ENCODE assay signal across 30 cellular contexts in the genomic region with DNA sequence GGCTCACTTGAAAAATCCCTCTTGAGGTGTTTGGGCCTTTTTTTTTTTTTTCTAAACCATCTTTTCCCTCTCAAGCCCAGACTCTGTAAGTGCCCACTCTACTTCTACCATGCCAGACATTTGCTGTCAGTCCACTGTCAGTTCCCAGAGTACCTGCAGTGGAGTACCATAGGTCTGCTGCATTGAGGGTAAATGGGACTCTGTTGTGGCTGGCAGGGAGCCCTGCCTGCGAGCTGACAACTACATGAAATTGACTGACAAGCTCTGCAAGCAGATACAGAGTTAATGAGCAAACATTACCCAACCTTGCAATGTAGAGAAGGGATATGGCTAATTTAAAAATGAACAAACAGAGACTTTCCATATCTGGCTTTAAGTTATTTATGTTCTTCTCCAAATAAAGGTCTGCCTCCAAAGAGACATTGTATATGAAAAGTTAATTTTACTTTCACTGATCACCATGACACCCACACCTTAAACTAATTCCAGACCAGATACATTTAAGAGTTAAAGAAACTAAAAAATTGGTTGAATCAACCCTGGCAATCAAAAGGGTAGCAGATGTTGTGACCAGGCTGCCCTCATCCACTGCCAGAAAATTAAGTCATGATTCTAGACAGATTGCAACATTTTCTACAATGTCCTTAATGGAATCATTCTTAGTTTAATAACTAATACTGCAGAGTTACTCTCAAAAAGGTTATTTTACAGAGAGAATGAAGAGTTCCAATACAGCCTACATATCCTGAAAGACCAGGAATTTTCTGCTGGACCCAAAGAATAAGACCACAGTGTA.
A peak's percentile ranks its signal among the peaks of the same experiment; 100 is the strongest.
DNase-seq lines count a peak whose midpoint lies in the region; ATAC-seq and TF ChIP-seq lines count a peak whose summit lies in the region.
"Had no signal": no experiment of that assay in that cellular context is flagged by ENCODE, and none has a peak within 500 bp of the region (broad histone marks: within the 10 kb centered on the region; RNA-seq: fewer than 3 reads in every experiment).

No MANE protein-coding gene starts in this region.

- WGBS in GM23248 (ENCODE audit: low coverage in 1 of 2, low lambda C conversion rate in 2 of 2, missing lambda C conversion rate in 2 of 2), 2 experiments = 30 to 52% methylated on average over 1 of the region's 1 CpG
- 47 to 70% methylated on average over 1 of the region's 1 CpG for WGBS in heart right ventricle, 2 donors

- H2AFZ ChIP-seq in GM23248 = no peak overlapping the region

- peak; percentile 13 for DNase-seq in DMS79 treated with DMSO at 0.1 percent for 48 hours (lab: John Stamatoyannopoulos, UW)
- no peak for DNase-seq in DMS79 (lab: John Stamatoyannopoulos, UW)
- peak; percentile 58 for DNase-seq in GM23248
- peak; percentile 96 for DNase-seq in NCI-H446 treated with DMSO at 0.1 percent for 48 hours (lab: John Stamatoyannopoulos, UW)
- no peak for DNase-seq in heart right ventricle
- DNase-seq in COLO668 (lab: John Stamatoyannopoulos, UW; ENCODE audit: unreplicated experiment) = no peak
- DNase-seq in stimulated activated naive B cell treated with anti-CD40 and anti-IgM and Interleukin-4, amounts not matched to agents 10 μg/mL and 1 μg/mL and 100 μg/mL, for 72 hours = no peak
- DNase-seq: 8988T; activated CD4-positive, alpha-beta T cell treated with anti-CD3 and anti-CD28 coated beads, Interleukin-2, amount 10 ng/mL, durations not matched to agents 7 days and 5 days; activated naive CD4-positive, alpha-beta T cell treated with anti-CD3 and anti-CD28 coated beads for 36 hours; activated T-cell treated with anti-CD3 and anti-CD28 coated beads, Interleukin-2, amount 50 U/mL, for 72 hours; AML-193; amygdala; CD8-positive, alpha-beta T cell; endodermal cell; Kasumi-1; kidney glomerular epithelial cell; NCI-H2107; NCI-H82; nucleus accumbens; OCI-M1; small intestine; SW 1271; T1000; upper lobe of right lung had no signal

- no peaks in the 10 kb centered on the region for H3K9me3 ChIP-seq in GM23248 (ENCODE audit: low read depth)
- no peaks in the 10 kb centered on the region for H3K9me3 ChIP-seq in heart right ventricle
- H3K9me3 ChIP-seq: esophagus muscularis mucosa, HAP-1, upper lobe of right lung had no signal

- intact Hi-C loops in heart right ventricle (cut with DNase I) = no loop called here

- H3K27ac Mint-ChIP-seq in stimulated activated naive B cell treated with anti-CD40 and anti-IgM and Interleukin-4, amounts not matched to agents 10 μg/mL and 1 μg/mL and 100 μg/mL, for 72 hours = no peak overlapping the region
- H3K27ac Mint-ChIP-seq: activated CD4-positive, alpha-beta T cell treated with anti-CD3 and anti-CD28 coated beads, Interleukin-2, amount 10 ng/mL, durations not matched to agents 7 days and 5 days; activated naive CD4-positive, alpha-beta T cell treated with anti-CD3 and anti-CD28 coated beads for 36 hours; activated T-cell treated with anti-CD3 and anti-CD28 coated beads, Interleukin-2, amount 50 U/mL, for 72 hours; CD8-positive, alpha-beta T cell; endodermal cell; memory B cell; stimulated activated effector memory CD8-positive, alpha-beta T cell treated with anti-CD3 and anti-CD28 coated beads, Interleukin-12 subunit alpha, Interleukin-12 subunit beta, amount 100 ng/mL, for 72 hours had no signal

- no peaks in the 10 kb centered on the region for H3F3A ChIP-seq in GM23248 (ENCODE audit: insufficient read depth)

- H3K9me3 Mint-ChIP-seq in stimulated activated naive B cell treated with anti-CD40 and anti-IgM and Interleukin-4, amounts not matched to agents 10 μg/mL and 1 μg/mL and 100 μg/mL, for 72 hours = no peaks in the 10 kb centered on the region
- H3K9me3 Mint-ChIP-seq: activated CD4-positive, alpha-beta T cell treated with anti-CD3 and anti-CD28 coated beads, Interleukin-2, amount 10 ng/mL, durations not matched to agents 7 days and 5 days; activated naive CD4-positive, alpha-beta T cell treated with anti-CD3 and anti-CD28 coated beads for 36 hours; activated T-cell treated with anti-CD3 and anti-CD28 coated beads, Interleukin-2, amount 50 U/mL, for 72 hours; CD8-positive, alpha-beta T cell; endodermal cell; memory B cell; stimulated activated effector memory CD8-positive, alpha-beta T cell treated with anti-CD3 and anti-CD28 coated beads, Interleukin-12 subunit alpha, Interleukin-12 subunit beta, amount 100 ng/mL, for 72 hours had no signal

- H3K4me2 ChIP-seq in GM23248 (ENCODE audit: unreplicated experiment) = no peak overlapping the region

- in situ Hi-C loops in GM23248 (cut with MboI) = no loop called here

- H3K27me3 Mint-ChIP-seq in stimulated activated naive B cell treated with anti-CD40 and anti-IgM and Interleukin-4, amounts not matched to agents 10 μg/mL and 1 μg/mL and 100 μg/mL, for 72 hours = no peaks in the 10 kb centered on the region

- no peaks in the 10 kb centered on the region for H3K9me2 ChIP-seq in GM23248 (ENCODE audit: insufficient read depth)

- H3K4me3 ChIP-seq in GM23248 (no peak overlapping the region), heart right ventricle (no peak overlapping the region)
- H3K4me3 ChIP-seq: esophagus muscularis mucosa, HAP-1, upper lobe of right lung had no signal

- no peak overlapping the region for H3K4me3 Mint-ChIP-seq in stimulated activated naive B cell treated with anti-CD40 and anti-IgM and Interleukin-4, amounts not matched to agents 10 μg/mL and 1 μg/mL and 100 μg/mL, for 72 hours
- H3K4me3 Mint-ChIP-seq: activated CD4-positive, alpha-beta T cell treated with anti-CD3 and anti-CD28 coated beads, Interleukin-2, amount 10 ng/mL, durations not matched to agents 7 days and 5 days; activated naive CD4-positive, alpha-beta T cell treated with anti-CD3 and anti-CD28 coated beads for 36 hours; activated T-cell treated with anti-CD3 and anti-CD28 coated beads, Interleukin-2, amount 50 U/mL, for 72 hours; CD8-positive, alpha-beta T cell; endodermal cell; memory B cell; stimulated activated effector memory CD8-positive, alpha-beta T cell treated with anti-CD3 and anti-CD28 coated beads, Interleukin-12 subunit alpha, Interleukin-12 subunit beta, amount 100 ng/mL, for 72 hours had no signal

- TF ChIP-seq CTCF in heart right ventricle (IDR thresholded peaks at IDR 0.05) = no peak

- H3K9ac ChIP-seq in GM23248 = no peak overlapping the region

- ATAC-seq in heart right ventricle (peak in 5 of 8 donors; percentile 37 to 83 (median 55)), GM18870 (IDR thresholded peaks at IDR 0.05; ENCODE audit: unreplicated experiment) (no peak)
- ATAC-seq in stimulated activated naive B cell treated with anti-CD40 and anti-IgM and Interleukin-4, amounts not matched to agents 10 μg/mL and 1 μg/mL and 100 μg/mL, for 72 hours (replicated peaks) = no peak
- ATAC-seq: activated T-cell treated with anti-CD3 and anti-CD28 coated beads, Interleukin-2, amount 50 U/mL, for 72 hours; CD8-positive, alpha-beta T cell; stimulated activated effector memory CD8-positive, alpha-beta T cell treated with anti-CD3 and anti-CD28 coated beads, Interleukin-12 subunit alpha, Interleukin-12 subunit beta, amount 100 ng/mL, for 72 hours; upper lobe of right lung had no signal

- H3K27me3 ChIP-seq in GM23248 (replicated peaks; ENCODE audit: insufficient read depth) (no peaks in the 10 kb centered on the region), heart right ventricle (no peaks in the 10 kb centered on the region)
- H3K27me3 ChIP-seq: esophagus muscularis mucosa, upper lobe of right lung had no signal

- H3K36me3 Mint-ChIP-seq in stimulated activated naive B cell treated with anti-CD40 and anti-IgM and Interleukin-4, amounts not matched to agents 10 μg/mL and 1 μg/mL and 100 μg/mL, for 72 hours = no peaks in the 10 kb centered on the region
- H3K36me3 Mint-ChIP-seq: CD8-positive, alpha-beta T cell; memory B cell; stimulated activated effector memory CD8-positive, alpha-beta T cell treated with anti-CD3 and anti-CD28 coated beads, Interleukin-12 subunit alpha, Interleukin-12 subunit beta, amount 100 ng/mL, for 72 hours had no signal

- no peaks in the 10 kb centered on the region for H3K4me1 Mint-ChIP-seq in stimulated activated naive B cell treated with anti-CD40 and anti-IgM and Interleukin-4, amounts not matched to agents 10 μg/mL and 1 μg/mL and 100 μg/mL, for 72 hours
- H3K4me1 Mint-ChIP-seq: activated CD4-positive, alpha-beta T cell treated with anti-CD3 and anti-CD28 coated beads, Interleukin-2, amount 10 ng/mL, durations not matched to agents 7 days and 5 days; memory B cell; stimulated activated effector memory CD8-positive, alpha-beta T cell treated with anti-CD3 and anti-CD28 coated beads, Interleukin-12 subunit alpha, Interleukin-12 subunit beta, amount 100 ng/mL, for 72 hours had no signal

- H3K79me2 ChIP-seq in GM23248 (ENCODE audit: insufficient read depth) = no peaks in the 10 kb centered on the region

- H3K27ac ChIP-seq in GM23248 = no peak overlapping the region
- H3K27ac ChIP-seq in heart right ventricle = peak overlapping the region in 2 of 10 donors; percentile 20 to 37
- H3K27ac ChIP-seq: esophagus muscularis mucosa, upper lobe of right lung had no signal

- H3K36me3 ChIP-seq in GM23248 (ENCODE audit: low read depth) (no peaks in the 10 kb centered on the region), heart right ventricle (no peaks in the 10 kb centered on the region)
- H3K36me3 ChIP-seq: esophagus muscularis mucosa, HAP-1, upper lobe of right lung had no signal

- H3K4me1 ChIP-seq in GM23248 (ENCODE audit: insufficient read depth) = peaks cover 9% of the 10 kb centered on the region; the same call in 1 of the 2 replicates
- no peaks in the 10 kb centered on the region for H3K4me1 ChIP-seq in heart right ventricle
- H3K4me1 ChIP-seq: esophagus muscularis mucosa, HAP-1, upper lobe of right lung had no signal

- H4K20me1 ChIP-seq in GM23248 (ENCODE audit: insufficient read depth) = no peaks in the 10 kb centered on the region

Comparison
In these comparisons a context has a peak if more than half of its experiments do, and no peak if none do; other contexts are left out.
1. DNase-seq: peak in DMS79 treated with DMSO at 0.1 percent for 48 hours (single experiment), GM23248 (single experiment) and NCI-H446 treated with DMSO at 0.1 percent for 48 hours (single experiment); none in DMS79 (single experiment), heart right ventricle (0 of 2), COLO668 (single experiment) and stimulated activated naive B cell treated with anti-CD40 and anti-IgM and Interleukin-4, amounts not matched to agents 10 μg/mL and 1 μg/mL and 100 μg/mL, for 72 hours (single experiment).
2. ATAC-seq: peak in heart right ventricle (5 of 8); none in stimulated activated naive B cell treated with anti-CD40 and anti-IgM and Interleukin-4, amounts not matched to agents 10 μg/mL and 1 μg/mL and 100 μg/mL, for 72 hours (0 of 2) and GM18870 (single experiment).